In the genomic region with DNA sequence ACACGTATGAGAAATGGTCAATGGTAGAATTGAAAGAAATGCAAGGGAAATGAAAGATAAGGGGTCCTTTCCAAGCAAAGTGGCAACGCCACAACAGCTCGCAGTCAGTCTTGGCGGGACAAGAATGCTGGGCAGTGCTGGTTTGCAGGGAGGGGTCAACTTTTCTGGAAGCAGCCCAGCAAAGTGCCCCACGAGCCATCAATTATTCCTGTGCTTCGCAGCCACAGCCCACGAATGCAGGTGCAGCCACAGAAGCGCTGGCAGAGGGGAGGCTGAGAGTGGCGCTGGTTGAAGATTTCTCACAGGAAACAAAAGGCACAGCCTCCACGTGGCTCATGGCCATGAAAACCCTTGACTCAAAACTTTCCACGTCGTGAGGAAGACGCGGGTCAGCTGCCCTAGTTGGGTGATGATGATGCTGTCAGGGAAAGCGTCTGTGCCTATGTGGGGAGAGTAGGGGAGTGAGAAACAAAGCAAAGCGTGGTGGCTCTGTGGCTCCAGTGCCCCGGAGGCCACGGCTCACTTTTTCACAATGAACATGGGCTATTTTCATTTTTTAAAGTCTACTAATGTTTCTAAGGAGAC, we compare ENCODE assay signal across 18 cellular contexts. TPM values are rescaled to one million over a fixed set of nuclear protein-coding genes. Genes with fewer than 3 reads are reported as not detected.
"Had no signal": no experiment of that assay in that cellular context is flagged by ENCODE, and none has a peak within 500 bp of the region (broad histone marks: within the 10 kb centered on the region; RNA-seq: fewer than 3 reads in every experiment).

No MANE protein-coding gene starts in this region.

RNA-seq across cellular contexts. Expression of gene KRTAP5-5, which starts 33.2 kb away (rescaled TPM):
- total RNA-seq: heart right ventricle; hepatocyte; left cardiac atrium; left lung; lung; myocyte; naive thymus-derived CD4-positive, alpha-beta T cell; omental fat pad; ovary; prostate gland; right cardiac atrium; sigmoid colon; spleen; temporal lobe; tibial nerve; urinary bladder; vagina had no signal

RNA-seq across cellular contexts. Expression of gene KRTAP5-6, which starts 34.2 kb away (rescaled TPM):
- total RNA-seq: heart right ventricle; hepatocyte; left cardiac atrium; left lung; lung; mucosa of descending colon; myocyte; naive thymus-derived CD4-positive, alpha-beta T cell; omental fat pad; ovary; prostate gland; right cardiac atrium; sigmoid colon; spleen; temporal lobe; tibial nerve; urinary bladder; vagina had no signal

RNA-seq across cellular contexts. Expression of gene KRTAP5-4, which starts 40.9 kb away (rescaled TPM):
- total RNA-seq: heart right ventricle; hepatocyte; left cardiac atrium; left lung; lung; mucosa of descending colon; myocyte; naive thymus-derived CD4-positive, alpha-beta T cell; omental fat pad; ovary; prostate gland; right cardiac atrium; sigmoid colon; spleen; tibial nerve; urinary bladder; vagina had no signal

RNA-seq across cellular contexts. Expression of gene KRTAP5-3, which starts 54.5 kb away (rescaled TPM):
- total RNA-seq: heart right ventricle; hepatocyte; left cardiac atrium; left lung; lung; mucosa of descending colon; myocyte; naive thymus-derived CD4-positive, alpha-beta T cell; omental fat pad; ovary; prostate gland; right cardiac atrium; sigmoid colon; spleen; temporal lobe; tibial nerve; urinary bladder; vagina had no signal
